ENCODE assay signal across 15 cellular contexts in genomic region chr15:33844186-33844585, GRCh38.
DNase-seq lines count a peak whose midpoint lies in the region; ATAC-seq lines count a peak whose summit lies in the region.
"Had no signal": no experiment of that assay in that cellular context is flagged by ENCODE, and none has a peak within 500 bp of the region (broad histone marks: within the 10 kb centered on the region; RNA-seq: fewer than 3 reads in every experiment).

No MANE protein-coding gene starts in this region.

- DNase-seq in H7: peak; percentile 32
- DNase-seq in NT2/D1 (ENCODE audit: low read depth, low spot score): peak; percentile 39
- peak; percentile 33 for DNase-seq in iPS DF 19.7 (ENCODE audit: low read depth, low spot score)
- DNase-seq in iPS-NIHi11 (ENCODE audit: low spot score): peak; percentile 32
- DNase-seq in AML-193 (lab: John Stamatoyannopoulos, UW): no peak
- DNase-seq in GM19238 (ENCODE audit: insufficient read length, low spot score): no peak
- DNase-seq in activated T-cell treated with anti-CD3 and anti-CD28 coated beads, Interleukin-2, amount 50 U/mL, for 1 hour: no peak
- DNase-seq: CD8-positive, alpha-beta T cell; COR-L47; DMS153; DND-41; GDM1; KG1 had no signal

- H3K4me1 ChIP-seq in NT2/D1 (ENCODE audit: insufficient read depth, insufficient read length): peaks cover 4% of the 10 kb centered on the region

- H3K36me3 ChIP-seq in H7 (replicated peaks; ENCODE audit: control insufficient read depth, insufficient read depth, low read length) (no peaks in the 10 kb centered on the region), NT2/D1 (ENCODE audit: insufficient read depth, insufficient read length, low read length) (no peaks in the 10 kb centered on the region)
- H3K36me3 ChIP-seq: HAP-1 had no signal

- no peak overlapping the region for H3K9ac ChIP-seq in NT2/D1 (ENCODE audit: insufficient read length, low read depth)

- no peaks in the 10 kb centered on the region for H3K9me3 ChIP-seq in NT2/D1 (ENCODE audit: insufficient read depth, low read length)
- H3K9me3 ChIP-seq: HAP-1 had no signal

- ATAC-seq in GM18498 (IDR thresholded peaks at IDR 0.05; ENCODE audit: unreplicated experiment): no peak
- ATAC-seq: CD8-positive, alpha-beta T cell had no signal

- H3K4me3 ChIP-seq in H7 (ENCODE audit: insufficient read depth, low read depth, low read length) (no peak overlapping the region), NT2/D1 (ENCODE audit: insufficient read length, low read depth) (no peak overlapping the region)
- H3K4me3 ChIP-seq: HAP-1 had no signal

- H3K27me3 ChIP-seq in H7 (ENCODE audit: control insufficient read depth, insufficient read depth, low read length) (no peaks in the 10 kb centered on the region), NT2/D1 (ENCODE audit: insufficient read depth, insufficient read length) (no peaks in the 10 kb centered on the region)

Comparison
In these comparisons a context has a peak if more than half of its experiments do, and no peak if none do; other contexts are left out.
1. DNase-seq: peak in H7 (single experiment), NT2/D1 (single experiment), iPS DF 19.7 (single experiment) and iPS-NIHi11 (single experiment); none in AML-193 (0 of 2), GM19238 (single experiment) and activated T-cell treated with anti-CD3 and anti-CD28 coated beads, Interleukin-2, amount 50 U/mL, for 1 hour (single experiment).